Comparison of ENCODE assay signal across 15 cellular contexts in genomic region chr4:147136308-147136707, GRCh38.
DNase-seq lines count a peak whose midpoint lies in the region; ATAC-seq and TF ChIP-seq lines count a peak whose summit lies in the region.
"Had no signal": no experiment of that assay in that cellular context is flagged by ENCODE, and none has a peak within 500 bp of the region (broad histone marks: within the 10 kb centered on the region; RNA-seq: fewer than 3 reads in every experiment).

No MANE protein-coding gene starts in this region.

- H3K9me3 ChIP-seq in lower lobe of right lung (no peaks in the 10 kb centered on the region), upper lobe of right lung (no peaks in the 10 kb centered on the region)
- H3K9me3 ChIP-seq: BLaER1 treated with 17β-estradiol and CSF1 and Interleukin-3, amounts not matched to agents 10 nM and 100 nM had no signal

- no peaks in the 10 kb centered on the region for H3K36me3 ChIP-seq in lower lobe of right lung
- no peaks in the 10 kb centered on the region for H3K36me3 ChIP-seq in upper lobe of right lung
- H3K36me3 ChIP-seq: BLaER1 treated with 17β-estradiol and CSF1 and Interleukin-3, amounts not matched to agents 10 nM and 100 nM; cardiac muscle cell had no signal

- intact Hi-C loops in lower lobe of right lung (cut with DNase I): no loop called here
- intact Hi-C loops in upper lobe of right lung (cut with DNase I): no loop called here

- DNase-seq in amniotic epithelial cell (ENCODE audit: low read depth) (peak; percentile 71), fibroblast of the aortic adventitia (ENCODE audit: low read depth) (peak; percentile 75), lower lobe of right lung (no peak), upper lobe of right lung (no peak), GM19240 (ENCODE audit: insufficient read length, low spot score) (no peak), Ammon's horn (ENCODE audit: low spot score) (no peak), NCI-H2107 (lab: John Stamatoyannopoulos, UW) (no peak)
- DNase-seq: activated CD8-positive, alpha-beta memory T cell treated with anti-CD3 and anti-CD28 coated beads, Interleukin-2, amount 50 U/mL, for 4 hours; DMS153; NCI-H1694; NCI-H446 treated with DMSO at 0.1 percent for 48 hours; T-helper 9 cell had no signal

- H3K27me3 ChIP-seq in lower lobe of right lung (ENCODE audit: low read depth): no peaks in the 10 kb centered on the region
- H3K27me3 ChIP-seq in upper lobe of right lung: no peaks in the 10 kb centered on the region
- H3K27me3 ChIP-seq: BLaER1 treated with 17β-estradiol and CSF1 and Interleukin-3, amounts not matched to agents 10 nM and 100 nM; cardiac muscle cell had no signal

- H3K4me3 ChIP-seq in fibroblast of the aortic adventitia (ENCODE audit: low read depth, low read length) (no peak overlapping the region), lower lobe of right lung (no peak overlapping the region), upper lobe of right lung (no peak overlapping the region)
- H3K4me3 ChIP-seq: BLaER1 treated with 17β-estradiol and CSF1 and Interleukin-3, amounts not matched to agents 10 nM and 100 nM; cardiac muscle cell had no signal

- ATAC-seq in lower lobe of right lung: peak; percentile 50 to 69
- ATAC-seq in upper lobe of right lung: peak; percentile 43

- H3K27ac ChIP-seq in lower lobe of right lung (no peak overlapping the region), upper lobe of right lung (peak overlapping the region; percentile 51)
- H3K27ac ChIP-seq: BLaER1 treated with 17β-estradiol and CSF1 and Interleukin-3, amounts not matched to agents 10 nM and 100 nM; cardiac muscle cell had no signal

- TF ChIP-seq CTCF in fibroblast of the aortic adventitia (IDR thresholded peaks at IDR 0.05; ENCODE audit: insufficient read depth, low read length) (no peak), lower lobe of right lung (IDR thresholded peaks at IDR 0.05) (no peak), upper lobe of right lung (IDR thresholded peaks at IDR 0.05) (no peak)

- H3K4me1 ChIP-seq in lower lobe of right lung (peaks cover 11% of the 10 kb centered on the region), upper lobe of right lung (no peaks in the 10 kb centered on the region)
- H3K4me1 ChIP-seq: BLaER1 treated with 17β-estradiol and CSF1 and Interleukin-3, amounts not matched to agents 10 nM and 100 nM; parathyroid adenoma had no signal

Comparison
In these comparisons a context has a peak if more than half of its experiments do, and no peak if none do; other contexts are left out.
1. DNase-seq: peak in amniotic epithelial cell (single experiment) and fibroblast of the aortic adventitia (single experiment); none in lower lobe of right lung (single experiment), upper lobe of right lung (single experiment), GM19240 (single experiment), Ammon's horn (single experiment) and NCI-H2107 (single experiment).